8 cellular contexts compared by ENCODE assay signal in genomic region chr4:118033148-118034060, GRCh38. TPM values are rescaled to one million over a fixed set of nuclear protein-coding genes. Genes with fewer than 3 reads are reported as not detected.
DNase-seq lines count a peak whose midpoint lies in the region; ATAC-seq and TF ChIP-seq lines count a peak whose summit lies in the region.

No MANE protein-coding gene starts in this region.

- H3K4me3 Mint-ChIP-seq in endothelial cell (ENCODE audit: unreplicated experiment), result peak overlapping the region; percentile 92
- H3K4me3 Mint-ChIP-seq in type B pancreatic cell, result peak overlapping the region; percentile 91

- H3K9me3 Mint-ChIP-seq in endothelial cell (ENCODE audit: unreplicated experiment) (no peaks in the 10 kb centered on the region), type B pancreatic cell (no peaks in the 10 kb centered on the region)

- H3K9me3 ChIP-seq in SJCRH30 (replicated peaks) (no peaks in the 10 kb centered on the region), mesodermal cell (ENCODE audit: control insufficient read depth, low read length) (no peaks in the 10 kb centered on the region)

- H3K27ac ChIP-seq in SJCRH30, result peak overlapping the region; percentile 82
- H3K27ac ChIP-seq in mesodermal cell (ENCODE audit: low read depth, low read length, severe bottlenecking), result no peak overlapping the region

- H3K4me3 ChIP-seq in SJCRH30, result peak overlapping the region; percentile 78
- H3K4me3 ChIP-seq in mesodermal cell (ENCODE audit: extremely low read depth, insufficient read depth, low read length, poor library complexity, severe bottlenecking), result peak overlapping the region; percentile 56

- no peaks in the 10 kb centered on the region for H3K27me3 ChIP-seq in SJCRH30

- peak; percentile 33 for ATAC-seq in HG02642 (IDR thresholded peaks at IDR 0.05; ENCODE audit: poor library complexity, unreplicated experiment)
- ATAC-seq in GM18868 (IDR thresholded peaks at IDR 0.05; ENCODE audit: unreplicated experiment), result no peak
- ATAC-seq in GM21360 (IDR thresholded peaks at IDR 0.05; ENCODE audit: unreplicated experiment), result no peak

- peak in 11 of 14 donors; percentile 4 to 77 (median 36) for DNase-seq in C1 segment of cervical spinal cord (lab: John Stamatoyannopoulos, UW)
- peak; percentile 85 to 89 for DNase-seq in SJCRH30
- DNase-seq in endothelial cell (ENCODE audit: low spot score), result peak; percentile 61
- peak; percentile 74 for DNase-seq in type B pancreatic cell (ENCODE audit: extremely low spot score, unreplicated experiment)

- 0 out of 2 replicates have a peak, but pooled peaks cover 6% of the 10 kb centered on the region for H3K4me1 ChIP-seq in SJCRH30
- no peaks in the 10 kb centered on the region for H3K4me1 ChIP-seq in mesodermal cell (ENCODE audit: control insufficient read depth, insufficient read depth, low read length, poor library complexity, severe bottlenecking)

- 1% methylated on average over 55 to 74 of the region's 100 CpGs for WGBS in mesodermal cell (ENCODE audit: insufficient coverage in 2 of 2), 2 experiments

- no peaks in the 10 kb centered on the region for H3K36me3 Mint-ChIP-seq in endothelial cell (ENCODE audit: low read depth, unreplicated experiment)
- H3K36me3 Mint-ChIP-seq in type B pancreatic cell, result no peaks in the 10 kb centered on the region

- H3K27me3 Mint-ChIP-seq in endothelial cell (ENCODE audit: unreplicated experiment) (no peaks in the 10 kb centered on the region), type B pancreatic cell (peaks cover 28% of the 10 kb centered on the region)

- H3K27ac Mint-ChIP-seq in endothelial cell (ENCODE audit: unreplicated experiment), result no peak overlapping the region
- no peak overlapping the region for H3K27ac Mint-ChIP-seq in type B pancreatic cell

- TF ChIP-seq CTCF in endothelial cell (IDR thresholded peaks at IDR 0.05; ENCODE audit: unreplicated experiment) (no peak), type B pancreatic cell (conservative IDR thresholded peaks at IDR 0.05) (peak; percentile 41)

- H3K4me1 Mint-ChIP-seq in endothelial cell (ENCODE audit: unreplicated experiment), result no peaks in the 10 kb centered on the region
- peaks cover 5% of the 10 kb centered on the region for H3K4me1 Mint-ChIP-seq in type B pancreatic cell (ENCODE audit: unreplicated experiment)

- H3K36me3 ChIP-seq in SJCRH30, result no peaks in the 10 kb centered on the region
- no peaks in the 10 kb centered on the region for H3K36me3 ChIP-seq in mesodermal cell (ENCODE audit: control insufficient read depth, insufficient read depth, low read length)

RNA-seq across cellular contexts. Expression of gene NDST3, which starts 0.9 kb away (rescaled TPM):
- total RNA-seq in SJCRH30 (2014; rRNA removed; shearing (Covaris generic)), result 1.7 and 1.9 TPM in 2 replicates
- 11.9 TPM for total RNA-seq in endothelial cell (ENCODE audit: unreplicated experiment)
- polyA plus RNA-seq in mesodermal cell (2013, experiment 1 of 2), result 1.4 TPM
- polyA plus RNA-seq in mesodermal cell (2013, experiment 2 of 2), result 1.1 TPM
- total RNA-seq in type B pancreatic cell (ENCODE audit: low replicate concordance), result 1.5 and 2.7 TPM in 2 replicates

Comparison
In these comparisons a context has a peak if more than half of its experiments do, and no peak if none do; other contexts are left out.
1. DNase-seq: peak in every context shown above with its lines; median percentile 87 in SJCRH30; 74 in type B pancreatic cell; 61 in endothelial cell; 36 in C1 segment of cervical spinal cord.